26 cellular contexts compared by ENCODE assay signal in the genomic region with DNA sequence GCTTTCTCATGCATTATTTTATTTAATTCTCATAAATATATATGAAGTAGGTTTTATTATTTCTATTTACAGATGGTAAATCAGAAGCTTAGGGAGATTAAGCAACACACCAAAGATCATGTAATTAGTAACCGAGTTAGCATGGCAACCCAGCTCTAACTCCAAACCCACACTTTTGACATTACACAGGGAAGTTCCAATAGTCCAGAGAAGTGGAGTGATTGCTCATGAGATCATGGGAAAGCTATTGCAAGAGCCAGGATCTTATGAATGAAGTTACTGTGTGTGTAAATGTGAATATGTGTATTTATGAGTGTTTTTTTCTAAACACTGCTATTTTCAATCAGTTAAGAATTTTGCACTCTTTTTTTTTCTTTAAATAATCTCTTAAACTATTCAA.
DNase-seq lines count a peak whose midpoint lies in the region; ATAC-seq, FAIRE-seq and TF ChIP-seq lines count a peak whose summit lies in the region.
"Had no signal": no experiment of that assay in that cellular context is flagged by ENCODE, and none has a peak within 500 bp of the region (broad histone marks: within the 10 kb centered on the region; RNA-seq: fewer than 3 reads in every experiment).

No MANE protein-coding gene starts in this region.

- no peaks in the 10 kb centered on the region for H3K4me1 ChIP-seq in pancreas
- H3K4me1 ChIP-seq: A549; BLaER1 treated with 17β-estradiol and CSF1 and Interleukin-3, amounts not matched to agents 10 nM and 100 nM; Caco-2 had no signal

- no peak overlapping the region for H3K4me3 ChIP-seq in pancreas
- H3K4me3 ChIP-seq: A549; BLaER1 treated with 17β-estradiol and CSF1 and Interleukin-3, amounts not matched to agents 10 nM and 100 nM; GM12878 had no signal

- ATAC-seq in pancreas (peak in 3 of 4 donors; percentile 69 to 91 (median 85)), HG03520 (IDR thresholded peaks at IDR 0.05; ENCODE audit: unreplicated experiment) (no peak)
- no peak for ATAC-seq in activated naive CD8-positive, alpha-beta T cell treated with anti-CD3 and anti-CD28 coated beads, Interleukin-2, amount 50 U/mL, for 24 hours
- ATAC-seq: A549, GM12878 had no signal

- H3K9me3 Mint-ChIP-seq in activated naive CD8-positive, alpha-beta T cell treated with anti-CD3 and anti-CD28 coated beads, Interleukin-2, amount 50 U/mL, for 24 hours = no peaks in the 10 kb centered on the region
- H3K9me3 Mint-ChIP-seq: CD4-positive, alpha-beta T cell had no signal

- no peak overlapping the region for H3K27ac Mint-ChIP-seq in activated naive CD8-positive, alpha-beta T cell treated with anti-CD3 and anti-CD28 coated beads, Interleukin-2, amount 50 U/mL, for 24 hours
- H3K27ac Mint-ChIP-seq: CD4-positive, alpha-beta T cell had no signal

- H3K4me3 Mint-ChIP-seq in activated naive CD8-positive, alpha-beta T cell treated with anti-CD3 and anti-CD28 coated beads, Interleukin-2, amount 50 U/mL, for 24 hours = no peak overlapping the region
- H3K4me3 Mint-ChIP-seq: CD4-positive, alpha-beta T cell had no signal

- H3K36me3 Mint-ChIP-seq in activated naive CD8-positive, alpha-beta T cell treated with anti-CD3 and anti-CD28 coated beads, Interleukin-2, amount 50 U/mL, for 24 hours (ENCODE audit: low read depth) = no peaks in the 10 kb centered on the region

- DNase-seq in COLO829 (ENCODE audit: low spot score) (peak; percentile 53), SK-MEL-5 (ENCODE audit: low read depth, low spot score) (peak; percentile 5), kidney tubule cell (ENCODE audit: low spot score) (peak; percentile 23), pancreas (no peak), NAMALWA (ENCODE audit: low spot score) (no peak)
- DNase-seq in activated naive CD8-positive, alpha-beta T cell treated with anti-CD3 and anti-CD28 coated beads, Interleukin-2, amount 50 U/mL, for 24 hours = no peak
- DNase-seq: AML-193; Caco-2; CD4-positive, alpha-beta T cell; NCI-H1092; NCI-H1417 treated with DMSO at 0.1 percent for 48 hours; NCI-H1694 treated with DMSO at 0.1 percent for 48 hours; NCI-H2081; NCI-H2227 treated with DMSO at 0.1 percent for 48 hours; NCI-H69; SIG-M5; SK-N-SH had no signal

- H3K27me3 ChIP-seq in pancreas = no peaks in the 10 kb centered on the region
- H3K27me3 ChIP-seq: BLaER1 treated with 17β-estradiol and CSF1 and Interleukin-3, amounts not matched to agents 10 nM and 100 nM had no signal

- 15 to 17% methylated on average over 1 of the region's 1 CpG for WGBS in pancreas, 2 donors

- intact Hi-C loops in pancreas (cut with DNase I) = no loop called here

- no peaks in the 10 kb centered on the region for H3K27me3 Mint-ChIP-seq in activated naive CD8-positive, alpha-beta T cell treated with anti-CD3 and anti-CD28 coated beads, Interleukin-2, amount 50 U/mL, for 24 hours
- H3K27me3 Mint-ChIP-seq: CD4-positive, alpha-beta T cell had no signal

- H3K27ac ChIP-seq in pancreas = peak overlapping the region in 3 of 4 donors; percentile 31 to 48 (median 36)
- H3K27ac ChIP-seq: A549; BLaER1 treated with 17β-estradiol and CSF1 and Interleukin-3, amounts not matched to agents 10 nM and 100 nM; HL-60; RWPE1 had no signal

- TF ChIP-seq CTCF in pancreas (IDR thresholded peaks at IDR 0.05) = no peak

- in situ Hi-C loops in SK-MEL-5 (cut with HindIII; ENCODE audit: low pct_unique_long_range_greater_than_20kb, low sequenced_read_pairs) = no loop called here

- no peaks in the 10 kb centered on the region for H3K9me3 ChIP-seq in pancreas
- H3K9me3 ChIP-seq: A549; BLaER1 treated with 17β-estradiol and CSF1 and Interleukin-3, amounts not matched to agents 10 nM and 100 nM; Caco-2; SK-N-SH had no signal

- no peaks in the 10 kb centered on the region for H3K36me3 ChIP-seq in pancreas
- H3K36me3 ChIP-seq: BLaER1 treated with 17β-estradiol and CSF1 and Interleukin-3, amounts not matched to agents 10 nM and 100 nM had no signal

- FAIRE-seq in pancreas (lab: Jason Lieb, UNC) = no peak
- FAIRE-seq: A549, G401.6, GM12878, GM19239, H54 had no signal

- no peaks in the 10 kb centered on the region for H3K4me1 Mint-ChIP-seq in activated naive CD8-positive, alpha-beta T cell treated with anti-CD3 and anti-CD28 coated beads, Interleukin-2, amount 50 U/mL, for 24 hours

Comparison
In these comparisons a context has a peak if more than half of its experiments do, and no peak if none do; other contexts are left out.
1. DNase-seq: peak in COLO829 (single experiment), SK-MEL-5 (single experiment) and kidney tubule cell (single experiment); none in pancreas (0 of 6), NAMALWA (single experiment) and activated naive CD8-positive, alpha-beta T cell treated with anti-CD3 and anti-CD28 coated beads, Interleukin-2, amount 50 U/mL, for 24 hours (single experiment).
2. ATAC-seq: peak in pancreas (3 of 4); none in HG03520 (single experiment) and activated naive CD8-positive, alpha-beta T cell treated with anti-CD3 and anti-CD28 coated beads, Interleukin-2, amount 50 U/mL, for 24 hours (single experiment).